21 cellular contexts compared by ENCODE assay signal in genomic region chrX:2712428-2712827, GRCh38. TPM values are rescaled to one million over a fixed set of nuclear protein-coding genes. Genes with fewer than 3 reads are reported as not detected.
DNase-seq lines count a peak whose midpoint lies in the region; ATAC-seq and TF ChIP-seq lines count a peak whose summit lies in the region.
"Had no signal": no experiment of that assay in that cellular context is flagged by ENCODE, and none has a peak within 500 bp of the region (broad histone marks: within the 10 kb centered on the region; RNA-seq: fewer than 3 reads in every experiment).

No MANE protein-coding gene starts in this region.

- H3F3A ChIP-seq in smooth muscle cell (ENCODE audit: low read depth): peaks cover 34% of the 10 kb centered on the region

- no peak overlapping the region for H3K4me2 ChIP-seq in smooth muscle cell
- H3K4me2 ChIP-seq: A549, GM23338 had no signal

- H2AFZ ChIP-seq in smooth muscle cell (ENCODE audit: low read depth): no peak overlapping the region
- H2AFZ ChIP-seq: GM23338 had no signal

- peaks cover 84% of the 10 kb centered on the region for H3K79me2 ChIP-seq in smooth muscle cell (ENCODE audit: low read depth)

- DNase-seq in Right ventricle myocardium superior (peak; percentile 10), right cardiac atrium (no peak), RWPE2 (ENCODE audit: low spot score) (no peak), smooth muscle cell (lab: John Stamatoyannopoulos, UW; ENCODE audit: unreplicated experiment) (no peak), islet precursor cell (no peak), NCI-H2171 (lab: John Stamatoyannopoulos, UW) (no peak)
- no peak for DNase-seq in Jurkat, Clone E6-1 (ENCODE audit: low read depth, low spot score)
- DNase-seq: C1 segment of cervical spinal cord; CD4-positive, CD25-positive, alpha-beta regulatory T cell; CD8-positive, alpha-beta memory T cell; COR-L47; DMS 273 treated with DMSO at 0.1 percent for 48 hours; DMS53; H7 had no signal

- 89% methylated on average over 9 of the region's 9 CpGs for WGBS in right cardiac atrium
- 75% methylated on average over 8 of the region's 9 CpGs for WGBS in smooth muscle cell (ENCODE audit: low lambda C conversion rate)

- peaks cover 60% of the 10 kb centered on the region for H3K36me3 ChIP-seq in RWPE2 (ENCODE audit: low read depth)
- H3K36me3 ChIP-seq in smooth muscle cell (ENCODE audit: low read depth): no peaks in the 10 kb centered on the region

- no peak for ATAC-seq in Right ventricle myocardium superior (ENCODE audit: poor library complexity)
- ATAC-seq in right cardiac atrium: no peak
- no peak for ATAC-seq in RWPE2 (ENCODE audit: low read depth)
- ATAC-seq in GM21515 (IDR thresholded peaks at IDR 0.05; ENCODE audit: unreplicated experiment): no peak
- ATAC-seq: A549, GM23338, HepG2 had no signal

- H3K9me3 ChIP-seq in right cardiac atrium (ENCODE audit: control insufficient read depth, low read length): no peaks in the 10 kb centered on the region
- H3K9me3 ChIP-seq in RWPE2 (ENCODE audit: severe bottlenecking): no peaks in the 10 kb centered on the region
- H3K9me3 ChIP-seq in smooth muscle cell (replicated peaks; ENCODE audit: low read depth): no peaks in the 10 kb centered on the region
- H3K9me3 ChIP-seq: A549 had no signal

- H3K9ac ChIP-seq in smooth muscle cell (ENCODE audit: low read depth): no peak overlapping the region

- peaks cover 52% of the 10 kb centered on the region for H4K20me1 ChIP-seq in smooth muscle cell (ENCODE audit: low read depth)

- H3K4me3 ChIP-seq in right cardiac atrium (ENCODE audit: low read length): no peak overlapping the region
- peak overlapping the region; percentile 7; the same call in 1 of the 2 replicates for H3K4me3 ChIP-seq in Jurkat, Clone E6-1 (ENCODE audit: low read length)
- no peak overlapping the region for H3K4me3 ChIP-seq in RWPE2 (ENCODE audit: severe bottlenecking)
- H3K4me3 ChIP-seq in smooth muscle cell: no peak overlapping the region
- H3K4me3 ChIP-seq: A549, GM23338 had no signal

- intact Hi-C loops in Right ventricle myocardium superior (cut with DNase I): no loop called here
- intact Hi-C loops in right cardiac atrium (cut with DNase I): no loop called here

- peaks cover 26% of the 10 kb centered on the region for H3K4me1 ChIP-seq in right cardiac atrium (ENCODE audit: control insufficient read depth, insufficient read depth, low read length)
- peaks cover 36% of the 10 kb centered on the region for H3K4me1 ChIP-seq in RWPE2 (ENCODE audit: insufficient read depth, poor library complexity, severe bottlenecking)
- peaks cover 11% of the 10 kb centered on the region for H3K4me1 ChIP-seq in smooth muscle cell (ENCODE audit: low read depth)

- H3K27ac ChIP-seq in right cardiac atrium (ENCODE audit: low read length) (no peak overlapping the region), RWPE2 (ENCODE audit: poor library complexity, severe bottlenecking) (peak overlapping the region; percentile 99), smooth muscle cell (ENCODE audit: low read depth) (peak overlapping the region; percentile 100)
- H3K27ac ChIP-seq: 22Rv1, A549 had no signal

- H3K27me3 ChIP-seq in right cardiac atrium (ENCODE audit: control insufficient read depth, insufficient read depth): no peaks in the 10 kb centered on the region
- no peaks in the 10 kb centered on the region for H3K27me3 ChIP-seq in RWPE2 (ENCODE audit: insufficient read depth, poor library complexity, severe bottlenecking)
- H3K27me3 ChIP-seq in smooth muscle cell (ENCODE audit: low read depth): no peaks in the 10 kb centered on the region

- no peak for TF ChIP-seq CTCF in RWPE2 (IDR thresholded peaks at IDR 0.05; ENCODE audit: poor library complexity, severe bottlenecking)
- no peak for TF ChIP-seq CTCF in smooth muscle cell (IDR thresholded peaks at IDR 0.05; ENCODE audit: borderline replicate concordance, insufficient read depth, poor library complexity, severe bottlenecking)

RNA-seq across cellular contexts. Expression of gene CD99, which starts 21.3 kb away (rescaled TPM):
- 310 TPM for total RNA-seq in Right ventricle myocardium superior
- 100 to 1,000 TPM; 230 to 368 (median 290) TPM for total RNA-seq in right cardiac atrium
- 387 TPM for polyA plus RNA-seq in right cardiac atrium
- polyA plus RNA-seq in Jurkat, Clone E6-1 (2012; ENCODE audit: insufficient read depth, insufficient read length): 682 TPM
- 647 and 726 TPM in 2 replicates for total RNA-seq in smooth muscle cell
- 1,194 and 1,373 TPM in 2 replicates for polyA plus RNA-seq in smooth muscle cell

RNA-seq across cellular contexts. Expression of gene XG, which starts 39.4 kb away (rescaled TPM):
- total RNA-seq in Right ventricle myocardium superior (0.35 TPM), right cardiac atrium (1 to 10 TPM in 3 of 4 donors, under 1 TPM in 1; 0.79 to 1.6 (median 1.0) TPM), smooth muscle cell (1.1 and 2.6 TPM in 2 replicates)
- polyA plus RNA-seq in right cardiac atrium (0.43 TPM), smooth muscle cell (1.3 and 3.6 TPM in 2 replicates)
- not detected for polyA plus RNA-seq in Jurkat, Clone E6-1 (2012; ENCODE audit: insufficient read depth, insufficient read length)
- total RNA-seq: CD4-positive, CD25-positive, alpha-beta regulatory T cell; CD8-positive, alpha-beta memory T cell; HepG2 had no signal
- polyA plus RNA-seq: AG04450; CD4-positive, CD25-positive, alpha-beta regulatory T cell; CD8-positive, alpha-beta memory T cell; HepG2; IgD-negative memory B cell had no signal
